Comparison of ENCODE assay signal across 10 cellular contexts in the genomic region with DNA sequence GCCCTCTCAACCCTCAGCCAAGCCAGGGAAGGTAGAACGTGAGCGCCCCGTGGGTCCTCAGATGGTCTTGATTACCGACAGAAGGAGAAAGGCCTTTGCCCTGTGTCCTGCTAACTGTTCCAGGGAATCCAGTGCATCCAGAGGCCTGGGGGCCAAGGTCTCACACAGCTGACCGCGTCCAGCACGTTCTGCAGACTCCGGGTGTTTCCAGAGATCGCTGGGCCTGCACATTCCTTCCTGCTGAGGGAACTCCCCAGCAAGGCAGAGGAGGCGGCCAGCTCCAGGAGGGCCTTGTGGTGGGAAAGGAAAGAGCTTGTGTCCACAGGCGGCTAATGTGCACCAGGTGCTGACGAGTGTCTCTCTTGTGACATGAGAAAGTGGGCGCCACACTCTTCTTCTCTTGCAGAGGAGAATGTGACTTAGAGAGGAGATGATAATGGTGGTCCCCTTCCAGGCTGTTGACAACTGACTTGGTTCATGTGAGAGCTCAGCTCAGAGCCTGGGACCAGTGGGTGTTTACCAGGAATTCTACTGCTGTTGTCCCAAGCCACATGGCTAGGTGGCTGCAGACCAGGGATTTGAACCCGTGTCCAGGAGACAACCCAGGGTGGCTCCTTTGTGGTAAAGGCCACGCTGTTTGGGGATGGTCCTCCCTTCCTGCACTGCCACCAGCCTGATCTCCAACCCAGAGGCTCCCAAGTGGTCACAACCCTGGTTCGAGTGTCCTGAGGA. TPM values are rescaled to one million over a fixed set of nuclear protein-coding genes. Genes with fewer than 3 reads are reported as not detected.
DNase-seq lines count a peak whose midpoint lies in the region; ATAC-seq and TF ChIP-seq lines count a peak whose summit lies in the region.
"Had no signal": no experiment of that assay in that cellular context is flagged by ENCODE, and none has a peak within 500 bp of the region (broad histone marks: within the 10 kb centered on the region; RNA-seq: fewer than 3 reads in every experiment).

No MANE protein-coding gene starts in this region.

- no peak overlapping the region for H2BK20ac ChIP-seq in IMR-90 (ENCODE audit: low read depth, low read length)

- intact Hi-C loops in IMR-90 (cut with micrococcal nuclease): no loop called here
- intact Hi-C loops in lower lobe of right lung (cut with DNase I): no loop called here

- no peak overlapping the region for H3K4me2 ChIP-seq in IMR-90 (ENCODE audit: low read depth, low read length)

- POLR2A ChIA-PET in IMR-90 (lab: Charles Lee; ENCODE audit: unreplicated experiment): no interaction called here

- 0 out of 2 replicates have a peak overlapping the region, but pooled peaks have one; percentile 8 for H2BK120ac ChIP-seq in IMR-90 (ENCODE audit: low read depth, low read length)

- peak overlapping the region; percentile 74 for H2AFZ ChIP-seq in IMR-90 (replicated peaks; ENCODE audit: low read length, poor library complexity)

- dilution Hi-C loops in IMR-90 (cut with HindIII; ENCODE audit: low sequenced_read_pairs, unreplicated experiment): no loop called here

- H3K4ac ChIP-seq in IMR-90 (ENCODE audit: low read depth, low read length): 0 out of 2 replicates have a peak overlapping the region, but pooled peaks have one; percentile 29

- H3K36me3 ChIP-seq in IMR-90 (ENCODE audit: control insufficient read depth, insufficient read depth, low read length): no peaks in the 10 kb centered on the region
- no peaks in the 10 kb centered on the region for H3K36me3 ChIP-seq in lower lobe of right lung
- no peaks in the 10 kb centered on the region for H3K36me3 ChIP-seq in suprapubic skin

- no peak overlapping the region for H3K18ac ChIP-seq in IMR-90 (ENCODE audit: low read depth, low read length)

- no peak overlapping the region for H2BK15ac ChIP-seq in IMR-90 (ENCODE audit: low read depth, low read length)

- 75% methylated on average over 7 of the region's 16 CpGs; no CpG with 5 or more reads in 1 of the 2 experiments for WGBS in IMR-90 (ENCODE audit: extremely low coverage in 2 of 2, insufficient read length in 1 of 2), 2 experiments
- 38% methylated on average over 12 of the region's 16 CpGs for WGBS in suprapubic skin

- DNase-seq in IMR-90 (peak; percentile 73), dedifferentiated amniotic fluid mesenchymal stem cell (ENCODE audit: extremely low spot score) (peak; percentile 75), lower lobe of right lung (no peak), suprapubic skin (ENCODE audit: low spot score in 2 of 2) (no peak), NCI-H345 treated with DMSO at 0.1 percent for 48 hours (lab: John Stamatoyannopoulos, UW; ENCODE audit: unreplicated experiment) (no peak), cerebellar nuclear complex (lab: John Stamatoyannopoulos, UW) (no peak)
- DNase-seq: activated CD4-positive, CD25-positive, alpha-beta regulatory T cell treated with anti-CD3 and anti-CD28 coated beads, Interleukin-2, amount 50 U/mL, for 72 hours; activated naive CD8-positive, alpha-beta T cell treated with anti-CD3 and anti-CD28 coated beads for 36 hours; small intestine had no signal

- H4K91ac ChIP-seq in IMR-90 (ENCODE audit: insufficient read depth, low read depth, low read length): no peak overlapping the region

- peaks cover 11% of the 10 kb centered on the region for H3K27me3 ChIP-seq in IMR-90 (ENCODE audit: control insufficient read depth, insufficient read depth, low read length)
- H3K27me3 ChIP-seq in lower lobe of right lung (ENCODE audit: low read depth): no peaks in the 10 kb centered on the region
- peaks cover 9% of the 10 kb centered on the region for H3K27me3 ChIP-seq in suprapubic skin

- TF ChIP-seq CTCF in IMR-90 (conservative IDR thresholded peaks at IDR 0.05; ENCODE audit: low read depth, low read length) (peak; percentile 30; the same call in 1 of the 2 replicates), lower lobe of right lung (IDR thresholded peaks at IDR 0.05) (no peak), suprapubic skin (IDR thresholded peaks at IDR 0.05) (no peak)

- H2AK9ac ChIP-seq in IMR-90 (replicated peaks; ENCODE audit: low read depth, low read length, poor library complexity): peak overlapping the region; percentile 76

- 0 out of 4 replicates have a peak overlapping the region, but pooled peaks of 1 of the 2 experiments have one; percentile 32 for H4K8ac ChIP-seq in IMR-90 (ENCODE audit: low read depth in 2 of 2, low read length in 2 of 2)

- no peak for TF ChIP-seq EP300 in suprapubic skin (IDR thresholded peaks at IDR 0.05)

- TF ChIP-seq RAD21 in IMR-90 (IDR thresholded peaks at IDR 0.05; ENCODE audit: low read length): peak; percentile 18; the same call in 1 of the 2 replicates

- no peak overlapping the region for H4K5ac ChIP-seq in IMR-90 (ENCODE audit: low read depth, low read length)

- H3K14ac ChIP-seq in IMR-90 (replicated peaks; ENCODE audit: low read depth, low read length): 0 out of 2 replicates have a peak overlapping the region, but pooled peaks have one; percentile 21

- no peak overlapping the region for H2AK5ac ChIP-seq in IMR-90 (ENCODE audit: low read depth, low read length)

- no peak overlapping the region for H3K23ac ChIP-seq in IMR-90 (ENCODE audit: low read depth, low read length)

- H3K4me1 ChIP-seq in IMR-90 (ENCODE audit: control insufficient read depth, insufficient read depth, low read length): peaks cover 10% of the 10 kb centered on the region
- peaks cover 36% of the 10 kb centered on the region for H3K4me1 ChIP-seq in lower lobe of right lung
- H3K4me1 ChIP-seq in suprapubic skin: peaks cover 38% of the 10 kb centered on the region

- BruUV-seq in IMR-90 (replicated peaks; lab: Mats Ljungman, UMichigan): no TSS peak

- CTCF ChIA-PET in IMR-90 (lab: Yijun Ruan, JAX): no interaction called here

- H3K27ac ChIP-seq in IMR-90 (ENCODE audit: insufficient read depth, low read length) (no peak overlapping the region), lower lobe of right lung (peak overlapping the region; percentile 39), suprapubic skin (peak overlapping the region; percentile 19)

- H3K9me1 ChIP-seq in IMR-90 (ENCODE audit: insufficient read depth, low read length): no peaks in the 10 kb centered on the region; the same call in 1 of the 2 replicates

- no peaks in the 10 kb centered on the region; the same call in 1 of the 2 replicates for H4K20me1 ChIP-seq in IMR-90 (ENCODE audit: insufficient read depth, low read length)

- H3K4me3 ChIP-seq in IMR-90 (ENCODE audit: insufficient read depth, low read depth, low read length) (no peak overlapping the region), lower lobe of right lung (no peak overlapping the region), suprapubic skin (no peak overlapping the region)

- H2BK5ac ChIP-seq in IMR-90 (ENCODE audit: low read depth, low read length, poor library complexity, severe bottlenecking): no peak overlapping the region

- H3K79me1 ChIP-seq in IMR-90 (ENCODE audit: low read depth in 1 of 2, low read length in 2 of 2): no peaks in the 10 kb centered on the region

- ATAC-seq in IMR-90 (ENCODE audit: low read depth): peak; percentile 55
- ATAC-seq in lower lobe of right lung: peak in 1 of 2 donors; percentile 55
- ATAC-seq in HG03175 (IDR thresholded peaks at IDR 0.05; ENCODE audit: unreplicated experiment): no peak

- no peak overlapping the region for H3K56ac ChIP-seq in IMR-90 (ENCODE audit: extremely low read depth, insufficient read depth, low read length)

- TF ChIP-seq POLR2A in IMR-90 (IDR thresholded peaks at IDR 0.05; ENCODE audit: low read depth, low read length) (no peak), suprapubic skin (IDR thresholded peaks at IDR 0.05) (no peak)

- in situ Hi-C loops in IMR-90 (cut with MboI; ENCODE audit: low sequenced_read_pairs): no loop called here

- H3K9me3 ChIP-seq in IMR-90 (ENCODE audit: control insufficient read depth, insufficient read depth, low read length) (peaks cover 2% of the 10 kb centered on the region; the same call in 1 of the 2 replicates), lower lobe of right lung (no peaks in the 10 kb centered on the region), suprapubic skin (no peaks in the 10 kb centered on the region)

- no peak overlapping the region for H3K9ac ChIP-seq in IMR-90 (ENCODE audit: low read depth, low read length)

TF ChIP-seq in IMR-90, 13 proteins besides CTCF, POLR2A, EP300 and RAD21:
- TF ChIP-seq MAFK (IDR thresholded peaks at IDR 0.05; ENCODE audit: low read depth, low read length): peak; percentile 33; the same call in 1 of the 2 replicates
- TF ChIP-seq, protein P1, sequence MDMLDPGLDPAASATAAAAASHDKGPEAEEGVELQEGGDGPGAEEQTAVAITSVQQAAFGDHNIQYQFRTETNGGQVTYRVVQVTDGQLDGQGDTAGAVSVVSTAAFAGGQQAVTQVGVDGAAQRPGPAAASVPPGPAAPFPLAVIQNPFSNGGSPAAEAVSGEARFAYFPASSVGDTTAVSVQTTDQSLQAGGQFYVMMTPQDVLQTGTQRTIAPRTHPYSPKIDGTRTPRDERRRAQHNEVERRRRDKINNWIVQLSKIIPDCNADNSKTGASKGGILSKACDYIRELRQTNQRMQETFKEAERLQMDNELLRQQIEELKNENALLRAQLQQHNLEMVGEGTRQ (IDR thresholded peaks at IDR 0.05; ENCODE audit: low read depth, low read length): no peak
- TF ChIP-seq BHLHE40 (IDR thresholded peaks at IDR 0.05; ENCODE audit: low read depth, low read length): peak; percentile 88
- TF ChIP-seq NFE2L2 (IDR thresholded peaks at IDR 0.05; ENCODE audit: low read depth, low read length): no peak
TF ChIP-seq in IMR-90: peak in this region for 2.

RNA-seq across cellular contexts. Expression of a gene that starts 46.8 kb away (rescaled TPM):
- total RNA-seq in IMR-90 (2012; rRNA removed): under 0.01 TPM in 1 of 2 replicates, not detected in the other
- polyA plus RNA-seq in IMR-90 (2012; rRNA removed): 0.07 TPM in 1 of 2 replicates, not detected in the other
- 0.03 and 0.28 TPM in 2 replicates for polyA plus RNA-seq in IMR-90 (2012; cell fraction: cytosol; rRNA removed)
- 0.09 TPM in 1 of 2 replicates, not detected in the other for polyA plus RNA-seq in IMR-90 (2012; cell fraction: nucleus; rRNA removed; ENCODE audit: low replicate concordance)
- total RNA-seq in lower lobe of right lung: not detected
- total RNA-seq in suprapubic skin: not detected
- total RNA-seq: activated naive CD8-positive, alpha-beta T cell treated with anti-CD3 and anti-CD28 coated beads for 36 hours had no signal

Comparison
In these comparisons a context has a peak if more than half of its experiments do, and no peak if none do; other contexts are left out.
1. DNase-seq: peak in IMR-90 (single experiment) and dedifferentiated amniotic fluid mesenchymal stem cell (single experiment); none in lower lobe of right lung (single experiment), suprapubic skin (0 of 2), NCI-H345 treated with DMSO at 0.1 percent for 48 hours (single experiment) and cerebellar nuclear complex (0 of 2).